In the genomic region with DNA sequence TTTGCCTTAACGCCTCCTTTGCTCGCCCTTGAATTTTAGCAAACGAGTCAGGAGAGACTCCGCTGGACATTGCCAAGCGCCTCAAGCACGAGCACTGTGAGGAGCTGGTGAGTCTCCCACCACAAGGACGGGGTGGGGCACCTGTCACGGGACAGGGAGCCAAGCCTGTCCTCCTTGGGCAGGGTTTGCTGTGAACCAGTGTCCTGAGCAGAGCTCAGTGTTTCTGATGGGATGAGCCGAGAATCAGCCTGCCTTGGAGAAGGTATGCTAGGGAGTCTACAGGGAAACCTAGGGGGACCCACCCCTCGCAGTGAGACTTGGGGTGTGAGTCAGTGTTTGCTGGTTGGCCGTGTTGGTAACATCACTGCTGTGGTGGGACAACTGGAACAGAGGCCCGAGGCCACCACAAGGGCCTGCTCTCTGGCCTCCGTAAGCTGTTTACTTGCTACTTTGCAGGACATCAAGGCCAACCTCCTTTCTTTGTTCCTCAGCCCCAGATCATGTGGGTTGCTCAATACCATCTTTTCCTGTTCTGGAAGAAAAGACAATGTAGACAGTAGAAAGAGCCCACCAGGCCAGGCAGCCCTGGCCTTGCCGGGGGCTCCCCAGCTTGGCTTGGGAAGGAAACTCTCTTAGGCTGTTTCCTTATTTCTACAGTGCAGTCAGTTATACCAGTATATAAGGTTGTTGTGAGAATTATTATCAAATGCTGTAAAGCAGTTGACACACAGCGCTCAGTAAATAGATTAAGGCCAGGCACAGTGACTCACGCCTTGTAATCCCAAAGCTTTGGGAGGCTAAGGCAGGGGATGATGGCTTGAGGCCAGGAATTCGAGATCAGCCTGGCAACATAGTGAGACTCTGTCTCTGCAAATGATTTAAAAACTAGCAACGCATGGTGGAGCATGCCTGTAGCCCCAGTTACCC, we compare ENCODE assay signal across 10 cellular contexts. TPM values are rescaled to one million over a fixed set of nuclear protein-coding genes. Genes with fewer than 3 reads are reported as not detected.
DNase-seq lines count a peak whose midpoint lies in the region; ATAC-seq, FAIRE-seq and TF ChIP-seq lines count a peak whose summit lies in the region.
"Had no signal": no experiment of that assay in that cellular context is flagged by ENCODE, and none has a peak within 500 bp of the region (broad histone marks: within the 10 kb centered on the region; RNA-seq: fewer than 3 reads in every experiment).

No MANE protein-coding gene starts in this region.

- WGBS in psoas muscle, 3 donors = 70 to 78% (median 71%) methylated on average over 18 of the region's 18 CpGs

- no peak for FAIRE-seq in frontal cortex (lab: Jason Lieb, UNC)

- H3K4me1 Mint-ChIP-seq in naive thymus-derived CD8-positive, alpha-beta T cell = no peaks in the 10 kb centered on the region

- no peaks in the 10 kb centered on the region for H3K9me3 ChIP-seq in SJSA1 (replicated peaks)
- no peaks in the 10 kb centered on the region for H3K9me3 ChIP-seq in psoas muscle

- TF ChIP-seq CTCF in fibroblast of mammary gland (conservative IDR thresholded peaks at IDR 0.05; ENCODE audit: control insufficient read depth, insufficient read depth, low read depth, low read length) (no peak), psoas muscle (IDR thresholded peaks at IDR 0.05) (no peak)

- H3K4me3 Mint-ChIP-seq in naive thymus-derived CD8-positive, alpha-beta T cell = no peak overlapping the region
- H3K4me3 Mint-ChIP-seq: GM23338 had no signal

- DNase-seq in Caki2 (ENCODE audit: low read depth) (peak; percentile 44), SJSA1 (ENCODE audit: low read depth in 1 of 2, low spot score in 2 of 2) (peak; percentile 82 to 83), fibroblast of mammary gland (ENCODE audit: low read depth) (peak; percentile 97), psoas muscle (peak; percentile 64 to 82), frontal cortex (ENCODE audit: low spot score in 2 of 2) (no peak), NCI-H2081 (lab: John Stamatoyannopoulos, UW) (no peak)
- DNase-seq in naive thymus-derived CD8-positive, alpha-beta T cell = no peak
- DNase-seq: NCI-H1436 treated with DMSO at 0.1 percent for 48 hours had no signal

- H3K27me3 Mint-ChIP-seq in naive thymus-derived CD8-positive, alpha-beta T cell = peaks cover 0 to 1% (median 0%) of the 10 kb centered on the region in 5 donors

- intact Hi-C loops in psoas muscle (cut with DNase I) = no loop called here

- H3K36me3 Mint-ChIP-seq in naive thymus-derived CD8-positive, alpha-beta T cell = no peaks in the 10 kb centered on the region

- H3K27me3 ChIP-seq in SJSA1 (replicated peaks) = no peaks in the 10 kb centered on the region
- no peaks in the 10 kb centered on the region for H3K27me3 ChIP-seq in psoas muscle (ENCODE audit: insufficient read depth in 3 of 3, low read length in 2 of 3)

- H3K27ac Mint-ChIP-seq in naive thymus-derived CD8-positive, alpha-beta T cell = no peak overlapping the region
- H3K27ac Mint-ChIP-seq: GM23338 had no signal

- H3K27ac ChIP-seq in SJSA1 = peak overlapping the region; percentile 80
- peak overlapping the region; percentile 20 for H3K27ac ChIP-seq in psoas muscle

- POLR2A ChIA-PET in naive thymus-derived CD8-positive, alpha-beta T cell (lab: Charles Lee) = interaction anchor here (0.6 kb wide), 1 partner anchor 138 kb away, joined by 4 read pairs; no protein-coding TSS in a partner anchor

- in situ Hi-C loops in Caki2 (cut with HindIII; ENCODE audit: low pct_unique_long_range_greater_than_20kb, low sequenced_read_pairs) = no loop called here

- no peaks in the 10 kb centered on the region for H3K9me3 Mint-ChIP-seq in naive thymus-derived CD8-positive, alpha-beta T cell
- H3K9me3 Mint-ChIP-seq: GM23338 had no signal

- H3K4me3 ChIP-seq in SJSA1 = no peak overlapping the region
- H3K4me3 ChIP-seq in fibroblast of mammary gland (ENCODE audit: control insufficient read depth, low read depth, low read length) = no peak overlapping the region
- H3K4me3 ChIP-seq in psoas muscle = no peak overlapping the region
- H3K4me3 ChIP-seq: GM23338 had no signal

- peaks cover 36% of the 10 kb centered on the region for H3K4me1 ChIP-seq in SJSA1 (replicated peaks)
- H3K4me1 ChIP-seq in psoas muscle = peaks cover 1% of the 10 kb centered on the region

- ATAC-seq in psoas muscle = peak in 3 of 4 donors; percentile 49 to 73 (median 54)
- no peak for ATAC-seq in naive thymus-derived CD8-positive, alpha-beta T cell
- no peak for ATAC-seq in GM18861 (IDR thresholded peaks at IDR 0.05; ENCODE audit: unreplicated experiment)
- ATAC-seq: GM23338 had no signal

- H3K36me3 ChIP-seq in SJSA1 = peaks cover 44% of the 10 kb centered on the region
- no peaks in the 10 kb centered on the region for H3K36me3 ChIP-seq in psoas muscle (ENCODE audit: insufficient read depth in 1 of 2, low read depth in 1 of 2)

RNA-seq across cellular contexts. Expression of a gene that starts 42.4 kb away (rescaled TPM):
- total RNA-seq in Caki2 (2014; rRNA removed; shearing (Covaris generic); ENCODE audit: low replicate concordance) = 55.9 and 110 TPM in 2 replicates
- 64.4 and 70.1 TPM in 2 replicates for total RNA-seq in SJSA1 (2014; rRNA removed; shearing (Covaris generic))
- total RNA-seq in psoas muscle = 100 to 1,000 TPM in 1 of 4 donors, 10 to 100 TPM in 3; 47.5 to 138 (median 69.2) TPM
- 100 to 1,000 TPM in 1 of 3 donors, 10 to 100 TPM in 2; 74.1 to 116 (median 94.9) TPM for polyA plus RNA-seq in psoas muscle
- 10 to 100 TPM; 60.2 to 63.5 TPM for total RNA-seq in naive thymus-derived CD8-positive, alpha-beta T cell
- 100 to 1,000 TPM; 122 to 136 (median 136) TPM for polyA plus RNA-seq in naive thymus-derived CD8-positive, alpha-beta T cell
- 45.7 TPM for total RNA-seq in frontal cortex

RNA-seq across cellular contexts. Expression of a gene that starts 42.5 kb away (rescaled TPM):
- 26.5 and 38.3 TPM in 2 replicates for total RNA-seq in Caki2 (2014; rRNA removed; shearing (Covaris generic); ENCODE audit: low replicate concordance)
- total RNA-seq in SJSA1 (2014; rRNA removed; shearing (Covaris generic)) = 52.6 and 120 TPM in 2 replicates
- total RNA-seq in psoas muscle (10 to 100 TPM; 14.4 to 21.8 (median 17.8) TPM), frontal cortex (39.9 TPM)
- 10 to 100 TPM; 11.3 to 21.7 (median 19.3) TPM for polyA plus RNA-seq in psoas muscle
- 10 to 100 TPM; 28.7 to 28.8 TPM for total RNA-seq in naive thymus-derived CD8-positive, alpha-beta T cell
- 10 to 100 TPM; 21.3 to 32.3 (median 24.4) TPM for polyA plus RNA-seq in naive thymus-derived CD8-positive, alpha-beta T cell

Comparison
In these comparisons a context has a peak if more than half of its experiments do, and no peak if none do; other contexts are left out.
1. DNase-seq: peak in Caki2 (single experiment), SJSA1 (2 of 2), fibroblast of mammary gland (single experiment) and psoas muscle (2 of 2); none in naive thymus-derived CD8-positive, alpha-beta T cell (0 of 10), frontal cortex (0 of 2) and NCI-H2081 (0 of 2).
2. ATAC-seq: peak in psoas muscle (3 of 4); none in naive thymus-derived CD8-positive, alpha-beta T cell (0 of 2) and GM18861 (single experiment).